Comparison of ENCODE assay signal across 14 cellular contexts in genomic region chr4:46937493-46937892, GRCh38. TPM values are rescaled to one million over a fixed set of nuclear protein-coding genes. Genes with fewer than 3 reads are reported as not detected.
A peak's percentile ranks its signal among the peaks of the same experiment; 100 is the strongest.
DNase-seq lines count a peak whose midpoint lies in the region; ATAC-seq and TF ChIP-seq lines count a peak whose summit lies in the region.
"Had no signal": no experiment of that assay in that cellular context is flagged by ENCODE, and none has a peak within 500 bp of the region (broad histone marks: within the 10 kb centered on the region; RNA-seq: fewer than 3 reads in every experiment).

No MANE protein-coding gene starts in this region.

- no peak overlapping the region for H3K9ac ChIP-seq in mammary epithelial cell (ENCODE audit: insufficient read depth, low read length)

- dilution Hi-C loops in mammary epithelial cell (cut with HindIII; ENCODE audit: low sequenced_read_pairs), result no loop called here

- H3K4me3 ChIP-seq in mammary epithelial cell (replicated peaks in 1 of 3; ENCODE audit: insufficient read depth in 1 of 3, low read depth in 2 of 3, low read length in 3 of 3), result no peak overlapping the region
- H3K4me3 ChIP-seq: psoas muscle, thyroid gland had no signal

- CTCF ChIA-PET in mammary epithelial cell (lab: Charles Lee; ENCODE audit: low non-redundant PET) (no interaction called here), HEK293T (lab: Yijun Ruan, JAX) (interaction anchor here (0.6 to 1.2 kb wide), 3 partner anchors 15 to 626 kb away, joined by 4 to 8 read pairs (median 5); no protein-coding TSS in a partner anchor)

- peaks cover 0 to 13% of the 10 kb centered on the region in 2 donors for H3K27me3 Mint-ChIP-seq in natural killer cell treated with Interleukin-12 subunit alpha and Interleukin-12 subunit beta and Interleukin-15 and Interleukin-18, amount 100 ng/mL, for 72 hours
- H3K27me3 Mint-ChIP-seq: activated naive CD4-positive, alpha-beta T cell treated with anti-CD3 and anti-CD28 coated beads, Interleukin-2, amount 50 U/mL, for 24 hours had no signal

- no peak overlapping the region for H3K4me3 Mint-ChIP-seq in natural killer cell treated with Interleukin-12 subunit alpha and Interleukin-12 subunit beta and Interleukin-15 and Interleukin-18, amount 100 ng/mL, for 72 hours
- H3K4me3 Mint-ChIP-seq: activated CD4-positive, alpha-beta T cell treated with anti-CD3 and anti-CD28 coated beads for 36 hours; activated naive CD4-positive, alpha-beta T cell treated with anti-CD3 and anti-CD28 coated beads, Interleukin-2, amount 50 U/mL, for 24 hours had no signal

- no peak overlapping the region for H3K27ac ChIP-seq in mammary epithelial cell (ENCODE audit: insufficient read depth, low read depth, low read length)
- H3K27ac ChIP-seq: psoas muscle, thyroid gland had no signal

- H2AFZ ChIP-seq in mammary epithelial cell (ENCODE audit: low read depth, low read length), result no peak overlapping the region

- WGBS in mammary epithelial cell (ENCODE audit: low coverage, missing lambda C conversion rate), result 70% methylated on average over 1 of the region's 1 CpG

- POLR2A ChIA-PET in HEK293T (lab: Yijun Ruan, JAX), result no interaction called here

- H3K79me2 ChIP-seq in mammary epithelial cell (ENCODE audit: insufficient read depth, low read length), result no peaks in the 10 kb centered on the region

- H4K20me1 ChIP-seq in mammary epithelial cell (ENCODE audit: insufficient read depth, low read length), result no peaks in the 10 kb centered on the region

- no peaks in the 10 kb centered on the region for H3K4me1 Mint-ChIP-seq in natural killer cell treated with Interleukin-12 subunit alpha and Interleukin-12 subunit beta and Interleukin-15 and Interleukin-18, amount 100 ng/mL, for 72 hours (ENCODE audit: low read depth in 2 of 2)
- H3K4me1 Mint-ChIP-seq: activated CD4-positive, alpha-beta T cell treated with anti-CD3 and anti-CD28 coated beads for 36 hours; activated naive CD4-positive, alpha-beta T cell treated with anti-CD3 and anti-CD28 coated beads, Interleukin-2, amount 50 U/mL, for 24 hours had no signal

- no peaks in the 10 kb centered on the region for H3K9me3 Mint-ChIP-seq in natural killer cell treated with Interleukin-12 subunit alpha and Interleukin-12 subunit beta and Interleukin-15 and Interleukin-18, amount 100 ng/mL, for 72 hours
- H3K9me3 Mint-ChIP-seq: activated naive CD4-positive, alpha-beta T cell treated with anti-CD3 and anti-CD28 coated beads, Interleukin-2, amount 50 U/mL, for 24 hours had no signal

- no peaks in the 10 kb centered on the region for H3K36me3 ChIP-seq in mammary epithelial cell (ENCODE audit: insufficient read depth, low read length)
- H3K36me3 ChIP-seq: thyroid gland had no signal

- DNase-seq in G401 (ENCODE audit: low spot score) (peak; percentile 20), Kasumi-1 (lab: John Stamatoyannopoulos, UW) (peak; percentile 37 to 46), mammary epithelial cell (no peak), kidney glomerular epithelial cell (lab: John Stamatoyannopoulos, UW) (peak; percentile 8), NCI-H187 (lab: John Stamatoyannopoulos, UW) (no peak), HEK293T (ENCODE audit: extremely low spot score) (no peak)
- no peak for DNase-seq in natural killer cell treated with Interleukin-12 subunit alpha and Interleukin-12 subunit beta and Interleukin-15 and Interleukin-18, amount 100 ng/mL, for 72 hours (ENCODE audit: low spot score)
- DNase-seq: activated CD4-positive, alpha-beta T cell treated with anti-CD3 and anti-CD28 coated beads for 36 hours; left ventricle myocardium superior; psoas muscle; SHP77 treated with DMSO at 0.1 percent for 48 hours; thyroid gland had no signal

- no peak for ATAC-seq in GM19452 (IDR thresholded peaks at IDR 0.05; ENCODE audit: unreplicated experiment)
- ATAC-seq in natural killer cell treated with Interleukin-12 subunit alpha and Interleukin-12 subunit beta and Interleukin-15 and Interleukin-18, amount 100 ng/mL, for 72 hours, result no peak
- ATAC-seq: activated CD4-positive, alpha-beta T cell treated with anti-CD3 and anti-CD28 coated beads for 36 hours; left ventricle myocardium superior; psoas muscle had no signal

- no peaks in the 10 kb centered on the region for H3K4me1 ChIP-seq in mammary epithelial cell (ENCODE audit: insufficient read depth, low read length)
- H3K4me1 ChIP-seq: psoas muscle, thyroid gland had no signal

- H3K4me2 ChIP-seq in mammary epithelial cell (ENCODE audit: insufficient read depth, low read depth, low read length), result no peak overlapping the region

- H3K36me3 Mint-ChIP-seq in natural killer cell treated with Interleukin-12 subunit alpha and Interleukin-12 subunit beta and Interleukin-15 and Interleukin-18, amount 100 ng/mL, for 72 hours, result no peaks in the 10 kb centered on the region
- H3K36me3 Mint-ChIP-seq: activated naive CD4-positive, alpha-beta T cell treated with anti-CD3 and anti-CD28 coated beads, Interleukin-2, amount 50 U/mL, for 24 hours had no signal

- in situ Hi-C loops in G401 (cut with HindIII; ENCODE audit: low sequenced_read_pairs), result no loop called here
- in situ Hi-C loops in mammary epithelial cell (cut with MboI; ENCODE audit: low sequenced_read_pairs in 2 of 2), result loop anchor here in 1 of 2 donors (10.0 kb wide), 2 partner anchors 167 to 447 kb away; no protein-coding TSS in a partner anchor

- intact Hi-C loops in mammary epithelial cell (cut with micrococcal nuclease), result loop anchor here (1.0 kb wide), 2 partner anchors 95 to 185 kb away; no protein-coding TSS in a partner anchor

- no TSS peak for BruUV-seq in mammary epithelial cell (replicated peaks; lab: Mats Ljungman, UMichigan)

- H3K27me3 ChIP-seq in mammary epithelial cell (ENCODE audit: insufficient read depth, low read length), result no peaks in the 10 kb centered on the region
- H3K27me3 ChIP-seq: thyroid gland had no signal

- H3K27ac Mint-ChIP-seq in natural killer cell treated with Interleukin-12 subunit alpha and Interleukin-12 subunit beta and Interleukin-15 and Interleukin-18, amount 100 ng/mL, for 72 hours, result no peak overlapping the region
- H3K27ac Mint-ChIP-seq: activated CD4-positive, alpha-beta T cell treated with anti-CD3 and anti-CD28 coated beads for 36 hours; activated naive CD4-positive, alpha-beta T cell treated with anti-CD3 and anti-CD28 coated beads, Interleukin-2, amount 50 U/mL, for 24 hours had no signal

- no peaks in the 10 kb centered on the region for H3K9me3 ChIP-seq in mammary epithelial cell (replicated peaks; ENCODE audit: insufficient read depth, low read length)
- H3K9me3 ChIP-seq: thyroid gland had no signal

- peak; percentile 10 to 39 for TF ChIP-seq CTCF in mammary epithelial cell (conservative IDR thresholded peaks at IDR 0.05 in 1 of 2, IDR thresholded peaks at IDR 0.05 in 1 of 2; ENCODE audit: extremely low read depth in 1 of 2, insufficient read depth in 1 of 2, low read depth in 1 of 2, low read length in 2 of 2)

TF ChIP-seq in HEK293T, 16 proteins besides CTCF, POLR2A, EP300 and RAD21:
- no peak for TF ChIP-seq ARNT (IDR thresholded peaks at IDR 0.05)

RNA-seq across cellular contexts. Expression of gene COX7B2, which starts 28.4 kb away (rescaled TPM):
- total RNA-seq in G401 (2014; rRNA removed; shearing (Covaris generic)), result not detected in 2 replicates
- not detected for total RNA-seq in mammary epithelial cell
- polyA plus RNA-seq in mammary epithelial cell, result not detected
- not detected for polyA minus RNA-seq in mammary epithelial cell
- not detected for total RNA-seq in natural killer cell treated with Interleukin-12 subunit alpha and Interleukin-12 subunit beta and Interleukin-15 and Interleukin-18, amount 100 ng/mL, for 72 hours
- total RNA-seq: activated CD4-positive, alpha-beta T cell treated with anti-CD3 and anti-CD28 coated beads for 36 hours; left ventricle myocardium superior; psoas muscle; thyroid gland had no signal
- polyA plus RNA-seq: psoas muscle had no signal

RNA-seq across cellular contexts. Expression of gene GABRA4, which starts 55.9 kb away (rescaled TPM):
- not detected in 2 replicates for total RNA-seq in G401 (2014; rRNA removed; shearing (Covaris generic))
- not detected for total RNA-seq in mammary epithelial cell
- polyA plus RNA-seq in mammary epithelial cell, result not detected
- not detected for polyA minus RNA-seq in mammary epithelial cell
- total RNA-seq in natural killer cell treated with Interleukin-12 subunit alpha and Interleukin-12 subunit beta and Interleukin-15 and Interleukin-18, amount 100 ng/mL, for 72 hours, result not detected
- total RNA-seq: activated CD4-positive, alpha-beta T cell treated with anti-CD3 and anti-CD28 coated beads for 36 hours; psoas muscle had no signal

Comparison
In these comparisons a context has a peak if more than half of its experiments do, and no peak if none do; other contexts are left out.
1. DNase-seq: peak in G401 (single experiment), Kasumi-1 (2 of 2) and kidney glomerular epithelial cell (single experiment); none in mammary epithelial cell (single experiment), NCI-H187 (0 of 2), HEK293T (single experiment) and natural killer cell treated with Interleukin-12 subunit alpha and Interleukin-12 subunit beta and Interleukin-15 and Interleukin-18, amount 100 ng/mL, for 72 hours (single experiment).